ENCODE assay signal across 23 cellular contexts in the genomic region with DNA sequence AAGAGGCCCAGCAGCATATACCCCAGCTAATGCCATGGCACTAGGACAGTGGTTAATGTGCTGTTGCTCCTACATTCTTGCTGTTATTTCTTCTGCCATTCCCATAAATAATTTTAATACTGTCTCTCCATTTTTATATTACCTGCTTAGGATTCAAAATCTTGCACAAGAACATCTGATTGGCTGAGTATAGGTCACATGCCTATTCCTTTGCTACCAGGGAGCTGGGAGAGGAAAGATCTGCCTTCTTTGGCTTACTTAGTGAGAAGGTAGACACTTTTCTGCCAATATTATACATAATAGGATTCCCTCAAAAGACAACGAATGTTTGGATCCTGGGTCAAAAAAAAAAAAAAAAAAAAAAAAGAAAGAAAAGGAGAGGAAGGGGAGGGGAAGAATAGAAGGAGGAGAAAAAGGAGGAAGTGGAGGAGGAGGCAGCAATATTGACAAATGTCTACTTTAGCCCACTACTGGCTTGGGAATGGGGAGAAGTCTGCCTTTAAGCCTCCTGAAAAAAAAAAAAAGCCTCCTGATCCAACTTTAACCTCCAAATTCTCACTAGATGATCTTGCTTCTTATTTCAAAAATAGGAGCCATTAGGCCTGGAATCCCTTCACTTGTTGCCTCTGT.
"Had no signal": no experiment of that assay in that cellular context is flagged by ENCODE, and none has a peak within 500 bp of the region (broad histone marks: within the 10 kb centered on the region; RNA-seq: fewer than 3 reads in every experiment).

No MANE protein-coding gene starts in this region.

- DNase-seq: colonic mucosa; cortex of kidney; effector CD8-positive, alpha-beta T cell; effector memory CD8-positive, alpha-beta T cell; endodermal cell; esophagus squamous epithelium; foreskin fibroblast; heart left ventricle; hypothalamus; immature natural killer cell; islet precursor cell; kidney; kidney glomerular epithelial cell; left lung; left ventricle myocardium superior; lower lobe of right lung; mesenchymal stem cell; mucosa of descending colon; naive B cell had no signal

- H3K4me1 ChIP-seq: colonic mucosa, esophagus squamous epithelium, gastroesophageal sphincter, left lung, lower lobe of right lung had no signal

- ATAC-seq: effector memory CD8-positive, alpha-beta T cell; esophagus mucosa; gastroesophageal sphincter; heart left ventricle; left lung; left ventricle myocardium superior; lower lobe of right lung; mucosa of descending colon had no signal

- H3K27me3 ChIP-seq: colonic mucosa, esophagus squamous epithelium, gastroesophageal sphincter, heart left ventricle, hepatocyte, left lung had no signal

- H3K27ac ChIP-seq: colonic mucosa, epithelial cell of prostate, esophagus squamous epithelium, gastroesophageal sphincter, heart left ventricle, hepatocyte, left lung, lower lobe of right lung had no signal
